ENCODE assay signal across 8 cellular contexts in the genomic region with DNA sequence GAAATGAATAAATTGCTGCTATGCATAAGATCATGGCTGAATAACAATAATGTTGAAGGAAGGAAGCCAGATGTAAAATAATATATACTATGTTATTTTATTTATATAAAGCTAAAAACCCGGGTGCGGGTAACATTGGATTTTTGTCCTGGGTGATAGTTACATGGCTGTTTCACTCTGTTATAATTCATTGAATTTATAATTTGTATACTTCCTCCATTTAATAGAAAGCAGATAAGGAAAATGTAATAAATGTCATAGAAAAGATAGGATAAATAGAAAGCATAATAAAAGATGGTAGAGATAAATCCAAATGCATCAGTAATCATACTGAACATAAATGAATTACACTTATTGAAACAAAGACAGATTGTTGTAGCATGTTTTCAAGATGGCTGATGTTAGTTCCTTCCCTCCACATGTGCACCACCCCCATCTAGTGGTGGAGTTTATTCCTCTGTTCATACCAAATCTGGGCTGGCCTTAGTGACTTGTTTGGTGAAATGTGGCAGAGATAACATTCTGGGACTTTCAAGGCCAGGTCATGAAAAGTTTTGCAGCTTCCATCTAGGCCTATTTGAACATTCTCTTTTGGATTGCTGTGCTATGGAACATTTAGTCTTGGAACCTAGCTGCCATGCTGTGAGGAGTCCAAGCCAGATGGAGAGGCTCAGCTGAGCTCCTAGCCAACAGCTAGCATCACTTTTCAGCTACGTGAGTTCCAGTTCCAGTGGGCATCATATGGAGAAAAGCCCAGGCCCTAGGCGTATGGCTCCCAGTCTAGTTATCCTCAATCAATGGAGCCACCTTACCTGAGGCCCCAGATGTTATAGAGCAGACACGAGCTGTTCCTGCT.
DNase-seq lines count a peak whose midpoint lies in the region; TF ChIP-seq lines count a peak whose summit lies in the region.

No MANE protein-coding gene starts in this region.

- no peaks in the 10 kb centered on the region for H4K20me1 ChIP-seq in KMS-11 (ENCODE audit: insufficient read depth)

- H3K4me3 Mint-ChIP-seq in T-helper 2 cell treated with Interferon-gamma antibody and Interleukin-4, amounts not matched to agents 5 μg/mL and 100 μg/mL, for 36 hours: no peak overlapping the region

- peaks cover 23% of the 10 kb centered on the region for H3K4me1 ChIP-seq in KMS-11 (ENCODE audit: low read depth, poor library complexity, severe bottlenecking)

- H3K9ac ChIP-seq in KMS-11: no peak overlapping the region

- H3K36me3 ChIP-seq in KMS-11 (ENCODE audit: insufficient read depth): peaks cover 2% of the 10 kb centered on the region; the same call in 1 of the 2 replicates

- H3K4me3 ChIP-seq in KMS-11 (IDR thresholded peaks at IDR 0.05; ENCODE audit: insufficient read depth, low read depth, low read length) (no peak overlapping the region), astrocyte of the cerebellum (ENCODE audit: low read depth, low read length) (no peak overlapping the region)

- in situ Hi-C loops in astrocyte of the cerebellum (cut with HindIII; ENCODE audit: low sequenced_read_pairs): loop anchor here (5.0 kb wide), 2 partner anchors 44 to 74 kb away; a partner anchor contains a TSS

- no peaks in the 10 kb centered on the region for H3K27me3 ChIP-seq in KMS-11 (ENCODE audit: insufficient read depth, low read depth)

- H3K4me2 ChIP-seq in KMS-11: 0 out of 2 replicates have a peak overlapping the region, but pooled peaks have one; percentile 4

- no peak overlapping the region for H3K27ac Mint-ChIP-seq in T-helper 2 cell treated with Interferon-gamma antibody and Interleukin-4, amounts not matched to agents 5 μg/mL and 100 μg/mL, for 36 hours

- no peak overlapping the region for H3K27ac ChIP-seq in KMS-11

- no peaks in the 10 kb centered on the region for H3K27me3 Mint-ChIP-seq in T-helper 2 cell treated with Interferon-gamma antibody and Interleukin-4, amounts not matched to agents 5 μg/mL and 100 μg/mL, for 36 hours (ENCODE audit: low read depth)

- no peaks in the 10 kb centered on the region for H3K9me3 Mint-ChIP-seq in T-helper 2 cell treated with Interferon-gamma antibody and Interleukin-4, amounts not matched to agents 5 μg/mL and 100 μg/mL, for 36 hours

- peak; percentile 49 to 75 for DNase-seq in NCI-H524 (lab: John Stamatoyannopoulos, UW)
- DNase-seq in NCI-H524 treated with DMSO at 0.1 percent for 48 hours (lab: John Stamatoyannopoulos, UW): no peak
- DNase-seq in T-helper 2 cell treated with Interferon-gamma antibody and Interleukin-4, amounts not matched to agents 5 μg/mL and 100 μg/mL, for 36 hours (ENCODE audit: low spot score): peak; percentile 53
- peak; percentile 29 for DNase-seq in astrocyte of the cerebellum (ENCODE audit: low read depth)
- DNase-seq in islet precursor cell: peak; percentile 62
- DNase-seq in stimulated activated CD4-positive, alpha-beta T cell treated with anti-CD3 and anti-CD28 coated beads, TNF-alpha, amount 100 ng/mL, for 48 hours (ENCODE audit: low read depth in 3 of 3): peak; percentile 31 to 73 (median 47)
- DNase-seq in NCI-H345 (lab: John Stamatoyannopoulos, UW): no peak

- peaks cover 9% of the 10 kb centered on the region for H3K4me1 Mint-ChIP-seq in T-helper 2 cell treated with Interferon-gamma antibody and Interleukin-4, amounts not matched to agents 5 μg/mL and 100 μg/mL, for 36 hours (ENCODE audit: low read depth)

- TF ChIP-seq CTCF in KMS-11 (conservative IDR thresholded peaks at IDR 0.05; ENCODE audit: low read depth, low read length) (peak; percentile 94), astrocyte of the cerebellum (IDR thresholded peaks at IDR 0.05; ENCODE audit: low read depth, low read length, missing control alignments) (peak; percentile 64)

- H2AFZ ChIP-seq in KMS-11 (ENCODE audit: low read depth): 0 out of 2 replicates have a peak overlapping the region, but pooled peaks have one; percentile 15

- no peaks in the 10 kb centered on the region for H3K36me3 Mint-ChIP-seq in T-helper 2 cell treated with Interferon-gamma antibody and Interleukin-4, amounts not matched to agents 5 μg/mL and 100 μg/mL, for 36 hours (ENCODE audit: low read depth)

- H3K79me2 ChIP-seq in KMS-11 (ENCODE audit: insufficient read depth, low read depth): no peaks in the 10 kb centered on the region

Comparison
In these comparisons a context has a peak if more than half of its experiments do, and no peak if none do; other contexts are left out.
1. DNase-seq: peak in NCI-H524 (2 of 2), T-helper 2 cell treated with Interferon-gamma antibody and Interleukin-4, amounts not matched to agents 5 μg/mL and 100 μg/mL, for 36 hours (single experiment), astrocyte of the cerebellum (single experiment), islet precursor cell (single experiment) and stimulated activated CD4-positive, alpha-beta T cell treated with anti-CD3 and anti-CD28 coated beads, TNF-alpha, amount 100 ng/mL, for 48 hours (3 of 3); none in NCI-H524 treated with DMSO at 0.1 percent for 48 hours (single experiment) and NCI-H345 (single experiment).